8 cellular contexts compared by ENCODE assay signal in genomic region chr5:120464627-120465280, GRCh38. TPM values are rescaled to one million over a fixed set of nuclear protein-coding genes. Genes with fewer than 3 reads are reported as not detected.
DNase-seq lines count a peak whose midpoint lies in the region; ATAC-seq and TF ChIP-seq lines count a peak whose summit lies in the region.

No MANE protein-coding gene starts in this region.

- intact Hi-C loops in esophagus squamous epithelium (cut with DNase I), result no loop called here

- 0 to 2% methylated on average over 18 of the region's 24 CpGs for WGBS in esophagus squamous epithelium, 2 donors

- H3K27ac ChIP-seq in esophagus squamous epithelium, result peak overlapping the region; percentile 39 to 83 (median 66)

- ATAC-seq in GM18870 (IDR thresholded peaks at IDR 0.05; ENCODE audit: unreplicated experiment), result no peak
- no peak for ATAC-seq in HG02840 (IDR thresholded peaks at IDR 0.05; ENCODE audit: low FRiP score, unreplicated experiment)
- ATAC-seq in GM21737 (IDR thresholded peaks at IDR 0.05; ENCODE audit: unreplicated experiment), result no peak

- no peaks in the 10 kb centered on the region for H3K36me3 ChIP-seq in esophagus squamous epithelium

- no peaks in the 10 kb centered on the region for H3K9me3 ChIP-seq in esophagus squamous epithelium

- peaks cover 10 to 23% (median 16%) of the 10 kb centered on the region in 3 donors for H3K4me1 ChIP-seq in esophagus squamous epithelium

- peaks cover 0 to 44% (median 2%) of the 10 kb centered on the region in 4 donors for H3K27me3 ChIP-seq in esophagus squamous epithelium

- peak; percentile 6 for DNase-seq in stimulated activated CD4-positive, alpha-beta T cell treated with anti-CD3 and anti-CD28 coated beads, Interleukin-15, amount 100 ng/mL, for 24 hours
- no peak for DNase-seq in stimulated activated CD4-positive, alpha-beta T cell treated with anti-CD3 and anti-CD28 coated beads, Interleukin-2, amount 100 ng/mL, for 48 hours
- DNase-seq in SW 1271 (lab: John Stamatoyannopoulos, UW), result peak; percentile 47 to 73
- no peak for DNase-seq in esophagus squamous epithelium (lab: John Stamatoyannopoulos, UW)
- DNase-seq in myocyte (ENCODE audit: low read depth), result peak; percentile 70

- no peak for TF ChIP-seq POLR2A in esophagus squamous epithelium (IDR thresholded peaks at IDR 0.05)

- H3K4me3 ChIP-seq in esophagus squamous epithelium, result peak overlapping the region; percentile 25 to 71 (median 48)

- no peak for TF ChIP-seq CTCF in esophagus squamous epithelium (IDR thresholded peaks at IDR 0.05)

RNA-seq across cellular contexts. Expression of gene PRR16, which starts 0.7 kb away (rescaled TPM):
- 1 to 10 TPM in 2 of 4 donors, under 1 TPM in 1, not detected in 1; 0.48 to 2.3 (median 1.9) TPM for total RNA-seq in esophagus squamous epithelium
- 9.2 and 17.2 TPM in 2 replicates for total RNA-seq in myocyte
- 24.0 TPM for polyA plus RNA-seq in myocyte (2012)

Comparison
In these comparisons a context has a peak if more than half of its experiments do, and no peak if none do; other contexts are left out.
1. DNase-seq: peak in stimulated activated CD4-positive, alpha-beta T cell treated with anti-CD3 and anti-CD28 coated beads, Interleukin-15, amount 100 ng/mL, for 24 hours (single experiment), SW 1271 (2 of 2) and myocyte (single experiment); none in stimulated activated CD4-positive, alpha-beta T cell treated with anti-CD3 and anti-CD28 coated beads, Interleukin-2, amount 100 ng/mL, for 48 hours (0 of 2) and esophagus squamous epithelium (single experiment).